In genomic region chr14:82354126-82354525, GRCh38 we compare ENCODE assay signal across 14 cellular contexts.
"Had no signal": no experiment of that assay in that cellular context is flagged by ENCODE, and none has a peak within 500 bp of the region (broad histone marks: within the 10 kb centered on the region; RNA-seq: fewer than 3 reads in every experiment).

No MANE protein-coding gene starts in this region.

- DNase-seq: colonic mucosa; effector CD8-positive, alpha-beta T cell; endodermal cell; left ventricle myocardium superior; mesenchymal stem cell; mucosa of descending colon; naive B cell; stimulated activated CD4-positive, alpha-beta T cell treated with anti-CD3 and anti-CD28 coated beads, Interleukin-12 subunit alpha, Interleukin-12 subunit beta, amount 100 ng/mL, for 4 hours; stimulated activated CD4-positive, alpha-beta T cell treated with anti-CD3 and anti-CD28 coated beads, Interleukin-1b, Interleukin-23, amount 100 ng/mL, for 48 hours; stimulated activated CD4-positive, alpha-beta T cell treated with anti-CD3 and anti-CD28 coated beads, Interleukin-4, amount 100 ng/mL, for 1 hour; stimulated activated CD8-positive, alpha-beta memory T cell treated with anti-CD3 and anti-CD28 coated beads, Interleukin-4, amount 100 ng/mL, for 48 hours; stimulated activated naive CD4-positive, alpha-beta T cell; stimulated activated naive CD8-positive, alpha-beta T cell treated with anti-CD3 and anti-CD28 coated beads, Interleukin-15, amount 100 ng/mL, for 72 hours; transverse colon had no signal
